ENCODE assay signal across 17 cellular contexts in genomic region chr17:38587956-38588771, GRCh38. TPM values are rescaled to one million over a fixed set of nuclear protein-coding genes. Genes with fewer than 3 reads are reported as not detected.
DNase-seq lines count a peak whose midpoint lies in the region; ATAC-seq and TF ChIP-seq lines count a peak whose summit lies in the region.
"Had no signal": no experiment of that assay in that cellular context is flagged by ENCODE, and none has a peak within 500 bp of the region (broad histone marks: within the 10 kb centered on the region; RNA-seq: fewer than 3 reads in every experiment).

No MANE protein-coding gene starts in this region.

- CTCF ChIA-PET in activated CD8-positive, alpha-beta T cell treated with anti-CD3 and anti-CD28 coated beads, Interleukin-2, amount 10 ng/mL, durations not matched to agents 7 days and 5 days (lab: Charles Lee): interaction anchor here (1.3 to 9.7 kb wide), 2 partner anchors 29 to 79 kb away, joined by 3 to 136 read pairs; no protein-coding TSS in a partner anchor

- H3K4me2 ChIP-seq in OCI-LY3 (ENCODE audit: low read length): peak overlapping the region; percentile 74

- no peaks in the 10 kb centered on the region for H3K79me2 ChIP-seq in OCI-LY3 (ENCODE audit: low read length)

- ATAC-seq in activated CD8-positive, alpha-beta T cell treated with anti-CD3 and anti-CD28 coated beads, Interleukin-2, amount 10 ng/mL, durations not matched to agents 7 days and 5 days: no peak
- no peak for ATAC-seq in HG02571 (IDR thresholded peaks at IDR 0.05; ENCODE audit: unreplicated experiment)
- ATAC-seq in HG02885 (IDR thresholded peaks at IDR 0.05; ENCODE audit: poor library complexity, unreplicated experiment): no peak
- ATAC-seq: left ventricle myocardium superior had no signal

- H3K9me3 ChIP-seq in OCI-LY3 (ENCODE audit: insufficient read depth, low read length): no peaks in the 10 kb centered on the region

- POLR2A ChIA-PET in activated CD8-positive, alpha-beta T cell treated with anti-CD3 and anti-CD28 coated beads, Interleukin-2, amount 10 ng/mL, durations not matched to agents 7 days and 5 days (lab: Charles Lee): no interaction called here

- peaks cover 58% of the 10 kb centered on the region for H3K4me1 Mint-ChIP-seq in activated CD8-positive, alpha-beta T cell treated with anti-CD3 and anti-CD28 coated beads, Interleukin-2, amount 10 ng/mL, durations not matched to agents 7 days and 5 days (ENCODE audit: low read depth)

- peaks cover 76% of the 10 kb centered on the region for H3K27me3 Mint-ChIP-seq in activated CD8-positive, alpha-beta T cell treated with anti-CD3 and anti-CD28 coated beads, Interleukin-2, amount 10 ng/mL, durations not matched to agents 7 days and 5 days (ENCODE audit: low read depth)

- H3K4me3 Mint-ChIP-seq in activated CD8-positive, alpha-beta T cell treated with anti-CD3 and anti-CD28 coated beads, Interleukin-2, amount 10 ng/mL, durations not matched to agents 7 days and 5 days: no peak overlapping the region
- H3K4me3 Mint-ChIP-seq: CD8-positive, alpha-beta memory T cell; T-helper 2 cell treated with Interferon-gamma antibody and Interleukin-4, amounts not matched to agents 5 μg/mL and 100 μg/mL, for 36 hours had no signal

- DNase-seq in NCI-H2227 (lab: John Stamatoyannopoulos, UW; ENCODE audit: unreplicated experiment) (peak; percentile 60), NCI-H2227 treated with DMSO at 0.1 percent for 48 hours (lab: John Stamatoyannopoulos, UW) (no peak), NCI-H1092 (lab: John Stamatoyannopoulos, UW) (peak; percentile 81), retina (peak; percentile 68)
- DNase-seq in activated CD8-positive, alpha-beta T cell treated with anti-CD3 and anti-CD28 coated beads, Interleukin-2, amount 10 ng/mL, durations not matched to agents 7 days and 5 days: no peak
- DNase-seq: activated CD4-positive, alpha-beta T cell treated with anti-CD3 and anti-CD28 coated beads for 4 hours; activated T-cell treated with anti-CD3 and anti-CD28 coated beads for 4 hours; CD8-positive, alpha-beta memory T cell; central memory CD4-positive, alpha-beta T cell; foreskin melanocyte; left ventricle myocardium superior; NCI-H446 treated with DMSO at 0.1 percent for 48 hours had no signal

- H3K4me3 ChIP-seq in OCI-LY3 (ENCODE audit: low read length): no peak overlapping the region

- peaks cover 78% of the 10 kb centered on the region for H3K4me1 ChIP-seq in OCI-LY3 (ENCODE audit: low read length)

- no peaks in the 10 kb centered on the region for H4K20me1 ChIP-seq in OCI-LY3 (ENCODE audit: insufficient read depth, low read length)

- H2AFZ ChIP-seq in OCI-LY3 (ENCODE audit: low read depth, low read length): no peak overlapping the region

- no peaks in the 10 kb centered on the region for H3K36me3 ChIP-seq in OCI-LY3 (replicated peaks; ENCODE audit: low read depth, low read length)

- peaks cover 21% of the 10 kb centered on the region for H3K27me3 ChIP-seq in OCI-LY3 (ENCODE audit: low read depth, low read length)

- H3K36me3 Mint-ChIP-seq in activated CD8-positive, alpha-beta T cell treated with anti-CD3 and anti-CD28 coated beads, Interleukin-2, amount 10 ng/mL, durations not matched to agents 7 days and 5 days (ENCODE audit: low read depth): no peaks in the 10 kb centered on the region
- H3K36me3 Mint-ChIP-seq: CD8-positive, alpha-beta memory T cell had no signal

- no peak overlapping the region for H3K27ac Mint-ChIP-seq in activated CD8-positive, alpha-beta T cell treated with anti-CD3 and anti-CD28 coated beads, Interleukin-2, amount 10 ng/mL, durations not matched to agents 7 days and 5 days
- H3K27ac Mint-ChIP-seq: progenitor cell of endocrine pancreas; T-helper 2 cell treated with Interferon-gamma antibody and Interleukin-4, amounts not matched to agents 5 μg/mL and 100 μg/mL, for 36 hours had no signal

- H3K9ac ChIP-seq in OCI-LY3 (ENCODE audit: low read length): no peak overlapping the region

- H3K9me3 Mint-ChIP-seq in activated CD8-positive, alpha-beta T cell treated with anti-CD3 and anti-CD28 coated beads, Interleukin-2, amount 10 ng/mL, durations not matched to agents 7 days and 5 days (ENCODE audit: insufficient read depth): no peaks in the 10 kb centered on the region
- H3K9me3 Mint-ChIP-seq: CD8-positive, alpha-beta memory T cell; T-helper 2 cell treated with Interferon-gamma antibody and Interleukin-4, amounts not matched to agents 5 μg/mL and 100 μg/mL, for 36 hours had no signal

- peak overlapping the region; percentile 64 for H3K27ac ChIP-seq in OCI-LY3 (ENCODE audit: low read length)

- TF ChIP-seq CTCF in OCI-LY3 (IDR thresholded peaks at IDR 0.05; ENCODE audit: low read depth, low read length): no peak

RNA-seq across cellular contexts. Expression of gene SRCIN1, which starts 17.6 kb away (rescaled TPM):
- total RNA-seq in activated CD8-positive, alpha-beta T cell treated with anti-CD3 and anti-CD28 coated beads, Interleukin-2, amount 10 ng/mL, durations not matched to agents 7 days and 5 days: under 1 TPM in 1 of 2 experiments, not detected in 1; 0.34 TPM

Comparison
In these comparisons a context has a peak if more than half of its experiments do, and no peak if none do; other contexts are left out.
1. DNase-seq: peak in NCI-H2227 (single experiment), NCI-H1092 (single experiment) and retina (single experiment); none in NCI-H2227 treated with DMSO at 0.1 percent for 48 hours (single experiment) and activated CD8-positive, alpha-beta T cell treated with anti-CD3 and anti-CD28 coated beads, Interleukin-2, amount 10 ng/mL, durations not matched to agents 7 days and 5 days (single experiment).